In the genomic region with DNA sequence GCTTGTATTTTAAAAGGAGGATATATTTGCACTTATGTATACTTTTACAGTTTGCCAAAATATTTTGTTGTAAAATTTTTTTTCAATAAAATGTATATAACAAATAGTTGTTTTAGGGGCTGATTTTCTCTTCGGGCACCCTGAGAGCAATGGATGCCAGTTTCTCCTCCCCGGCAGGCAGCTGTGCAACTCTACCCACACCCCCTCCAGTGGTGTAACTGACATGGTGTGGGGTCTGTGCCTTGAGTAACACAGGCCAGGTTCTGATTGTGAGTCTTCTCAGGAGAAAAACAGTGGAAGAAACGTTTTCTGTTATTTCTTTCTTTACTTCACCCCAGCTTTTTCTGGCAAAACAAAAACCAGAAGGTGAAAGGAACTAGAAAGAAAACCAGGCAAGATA, we compare ENCODE assay signal across 17 cellular contexts. TPM values are rescaled to one million over a fixed set of nuclear protein-coding genes. Genes with fewer than 3 reads are reported as not detected.
DNase-seq lines count a peak whose midpoint lies in the region; ATAC-seq and TF ChIP-seq lines count a peak whose summit lies in the region.
"Had no signal": no experiment of that assay in that cellular context is flagged by ENCODE, and none has a peak within 500 bp of the region (broad histone marks: within the 10 kb centered on the region; RNA-seq: fewer than 3 reads in every experiment).

No MANE protein-coding gene starts in this region.

- intact Hi-C loops in prostate gland (cut with DNase I), result loop anchor here (5.0 to 10.0 kb wide), 2 partner anchors 598 to 801 kb away; no protein-coding TSS in a partner anchor

- ATAC-seq in naive thymus-derived CD8-positive, alpha-beta T cell, result no peak
- ATAC-seq: K562 had no signal

- no peaks in the 10 kb centered on the region for H3K36me3 Mint-ChIP-seq in naive thymus-derived CD8-positive, alpha-beta T cell

- TF ChIP-seq POLR2A in prostate gland (IDR thresholded peaks at IDR 0.05), result no peak

- H3K4me3 ChIP-seq in AG04450 (ENCODE audit: low read depth, low read length) (no peak overlapping the region), WI38 (ENCODE audit: low read depth, low read length) (peak overlapping the region; percentile 97), prostate gland (no peak overlapping the region)
- H3K4me3 ChIP-seq: BLaER1 treated with 17β-estradiol and CSF1 and Interleukin-3, amounts not matched to agents 10 nM and 100 nM; GM23248; K562; PC-9 had no signal

- H3K27me3 Mint-ChIP-seq in naive thymus-derived CD8-positive, alpha-beta T cell, result peaks cover 42 to 79% (median 56%) of the 10 kb centered on the region in 5 donors

- H3K4me1 ChIP-seq in prostate gland (replicated peaks), result no peaks in the 10 kb centered on the region

- DNase-seq in AG04450 (ENCODE audit: low read depth, low spot score), result no peak
- DNase-seq in fibroblast of peridontal ligament (ENCODE audit: extremely low read depth), result peak; percentile 59
- no peak for DNase-seq in prostate gland (ENCODE audit: low spot score)
- DNase-seq in naive thymus-derived CD8-positive, alpha-beta T cell, result no peak
- no peak for DNase-seq in NOMO-1 treated with dmso at 0.1 percent for 144 hours (lab: John Stamatoyannopoulos, UW; ENCODE audit: unreplicated experiment)
- no peak for DNase-seq in NCI-H1105 (lab: John Stamatoyannopoulos, UW)
- DNase-seq in activated CD4-positive, alpha-beta T cell treated with anti-CD3 and anti-CD28 coated beads for 4 hours, result no peak
- DNase-seq: DMS 273 treated with DMSO at 0.1 percent for 48 hours, GM23248, NCI-H1694, NCI-H2107, PC-9 had no signal

- H3K27ac ChIP-seq in AG04450 (ENCODE audit: low read depth, low read length) (no peak overlapping the region), prostate gland (peak overlapping the region; percentile 59 to 72)
- H3K27ac ChIP-seq: 22Rv1; BLaER1 treated with 17β-estradiol and CSF1 and Interleukin-3, amounts not matched to agents 10 nM and 100 nM; GM23248; HL-60; PC-9 had no signal

- POLR2A ChIA-PET in AG04450 (lab: Yijun Ruan, JAX), result no interaction called here
- POLR2A ChIA-PET in naive thymus-derived CD8-positive, alpha-beta T cell (lab: Charles Lee), result no interaction called here

- 45% methylated on average over 3 of the region's 3 CpGs for WGBS in prostate gland

- 0 out of 2 replicates have a peak, but pooled peaks have one; percentile 13 for TF ChIP-seq CTCF in AG04450 (IDR thresholded peaks at IDR 0.05; ENCODE audit: low read depth, low read length)
- 0 out of 2 replicates have a peak, but pooled peaks have one; percentile 10 for TF ChIP-seq CTCF in WI38 (IDR thresholded peaks at IDR 0.05; ENCODE audit: low read depth, low read length)
- no peak for TF ChIP-seq CTCF in prostate gland (IDR thresholded peaks at IDR 0.05)

- H3K27ac Mint-ChIP-seq in naive thymus-derived CD8-positive, alpha-beta T cell, result no peak overlapping the region

- H3K27me3 ChIP-seq in AG04450 (ENCODE audit: control insufficient read depth, insufficient read depth, low read length) (no peaks in the 10 kb centered on the region), prostate gland (replicated peaks; ENCODE audit: insufficient read depth) (peaks cover 23% of the 10 kb centered on the region)

- CTCF ChIA-PET in AG04450 (lab: Charles Lee), result interaction anchor here (3.6 kb wide), 1 partner anchor 597 kb away, joined by 26 read pairs; no protein-coding TSS in a partner anchor

- H3K9me3 Mint-ChIP-seq in naive thymus-derived CD8-positive, alpha-beta T cell, result no peaks in the 10 kb centered on the region

- no peak overlapping the region for H3K4me3 Mint-ChIP-seq in naive thymus-derived CD8-positive, alpha-beta T cell

- H3K36me3 ChIP-seq in prostate gland, result no peaks in the 10 kb centered on the region
- H3K36me3 ChIP-seq: BLaER1 treated with 17β-estradiol and CSF1 and Interleukin-3, amounts not matched to agents 10 nM and 100 nM had no signal

- peaks cover 5% of the 10 kb centered on the region; the same call in 1 of the 2 replicates for H3K9me3 ChIP-seq in AG04450 (ENCODE audit: control insufficient read depth, insufficient read depth, low read length)
- H3K9me3 ChIP-seq in prostate gland, result no peaks in the 10 kb centered on the region

- H3K4me1 Mint-ChIP-seq in naive thymus-derived CD8-positive, alpha-beta T cell, result peaks cover 6 to 16% (median 12%) of the 10 kb centered on the region in 4 donors

RNA-seq across cellular contexts. Expression of a gene that starts 6.1 kb away (rescaled TPM):
- polyA plus RNA-seq in AG04450 (2011; rRNA removed), result 17.3 TPM in 2 replicates
- 13.0 and 13.8 TPM in 2 replicates for polyA minus RNA-seq in AG04450 (2011; rRNA and poly(A)+ RNA removed)
- 10 to 100 TPM in 1 of 2 donors, 1 to 10 TPM in 1; 4.9 to 14.1 TPM for total RNA-seq in prostate gland
- total RNA-seq in naive thymus-derived CD8-positive, alpha-beta T cell, result not detected
- polyA plus RNA-seq in naive thymus-derived CD8-positive, alpha-beta T cell, result not detected
- total RNA-seq: K562, PC-9 had no signal
- polyA plus RNA-seq: K562 had no signal

Comparison
In these comparisons a context has a peak if more than half of its experiments do, and no peak if none do; other contexts are left out.
1. CTCF ChIP-seq: peak in AG04450 (single experiment) and WI38 (single experiment); none in prostate gland (0 of 4).
2. RNA of a gene that starts 6.1 kb away (total RNA-seq): 4.9 to 14.1 TPM in prostate gland; not detected in naive thymus-derived CD8-positive, alpha-beta T cell; every median in the first group is over 4 times any median in the second.